Comparison of ENCODE assay signal across 1 cellular context in the genomic region with DNA sequence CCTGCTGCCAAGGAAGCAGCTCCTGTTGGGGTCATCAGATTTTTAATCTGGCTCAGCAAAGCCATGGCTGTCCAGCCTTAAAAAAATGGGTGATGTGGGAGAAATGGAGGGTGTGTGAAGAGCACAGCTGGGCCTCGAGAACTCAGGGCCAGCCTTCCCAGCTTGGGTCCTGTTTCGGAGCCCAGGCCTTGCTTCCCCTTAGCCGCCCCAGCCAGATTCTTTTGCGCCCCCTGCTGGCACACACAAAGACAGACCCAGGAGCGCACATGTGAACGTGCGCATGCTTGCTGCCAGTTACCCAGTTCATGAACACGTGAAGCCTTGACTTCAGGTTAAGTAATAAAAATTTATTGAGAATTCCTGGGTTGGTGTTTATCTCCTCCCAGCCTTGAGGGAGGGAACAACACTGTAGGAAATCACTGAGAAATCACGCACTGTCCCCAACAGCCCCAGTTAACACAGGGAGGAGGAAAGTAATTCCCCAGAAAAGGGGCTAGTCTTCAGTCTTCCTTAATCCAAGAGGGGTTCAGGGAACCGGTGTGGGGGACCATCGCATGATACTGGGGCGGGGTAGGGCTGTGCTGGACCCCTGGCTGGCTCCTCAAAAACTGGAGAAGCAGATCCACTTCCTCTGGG.
TF ChIP-seq lines count a peak whose summit lies in the region.

No MANE protein-coding gene starts in this region.

TF ChIP-seq in HepG2, 621 proteins besides CTCF, POLR2A, EP300 and RAD21 (continued from another document):
- TF ChIP-seq, protein P1, sequence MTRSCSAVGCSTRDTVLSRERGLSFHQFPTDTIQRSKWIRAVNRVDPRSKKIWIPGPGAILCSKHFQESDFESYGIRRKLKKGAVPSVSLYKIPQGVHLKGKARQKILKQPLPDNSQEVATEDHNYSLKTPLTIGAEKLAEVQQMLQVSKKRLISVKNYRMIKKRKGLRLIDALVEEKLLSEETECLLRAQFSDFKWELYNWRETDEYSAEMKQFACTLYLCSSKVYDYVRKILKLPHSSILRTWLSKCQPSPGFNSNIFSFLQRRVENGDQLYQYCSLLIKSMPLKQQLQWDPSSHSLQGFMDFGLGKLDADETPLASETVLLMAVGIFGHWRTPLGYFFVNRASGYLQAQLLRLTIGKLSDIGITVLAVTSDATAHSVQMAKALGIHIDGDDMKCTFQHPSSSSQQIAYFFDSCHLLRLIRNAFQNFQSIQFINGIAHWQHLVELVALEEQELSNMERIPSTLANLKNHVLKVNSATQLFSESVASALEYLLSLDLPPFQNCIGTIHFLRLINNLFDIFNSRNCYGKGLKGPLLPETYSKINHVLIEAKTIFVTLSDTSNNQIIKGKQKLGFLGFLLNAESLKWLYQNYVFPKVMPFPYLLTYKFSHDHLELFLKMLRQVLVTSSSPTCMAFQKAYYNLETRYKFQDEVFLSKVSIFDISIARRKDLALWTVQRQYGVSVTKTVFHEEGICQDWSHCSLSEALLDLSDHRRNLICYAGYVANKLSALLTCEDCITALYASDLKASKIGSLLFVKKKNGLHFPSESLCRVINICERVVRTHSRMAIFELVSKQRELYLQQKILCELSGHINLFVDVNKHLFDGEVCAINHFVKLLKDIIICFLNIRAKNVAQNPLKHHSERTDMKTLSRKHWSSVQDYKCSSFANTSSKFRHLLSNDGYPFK (CRISPR knock-in tag; IDR thresholded peaks at IDR 0.05; ENCODE audit: borderline replicate concordance) = no peak
- TF ChIP-seq, protein P2, sequence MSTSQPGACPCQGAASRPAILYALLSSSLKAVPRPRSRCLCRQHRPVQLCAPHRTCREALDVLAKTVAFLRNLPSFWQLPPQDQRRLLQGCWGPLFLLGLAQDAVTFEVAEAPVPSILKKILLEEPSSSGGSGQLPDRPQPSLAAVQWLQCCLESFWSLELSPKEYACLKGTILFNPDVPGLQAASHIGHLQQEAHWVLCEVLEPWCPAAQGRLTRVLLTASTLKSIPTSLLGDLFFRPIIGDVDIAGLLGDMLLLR (CRISPR knock-in tag; IDR thresholded peaks at IDR 0.05) = 0 out of 2 replicates have a peak, but pooled peaks have one; percentile 29
- TF ChIP-seq TCF12 (IDR thresholded peaks at IDR 0.05) (no peak), TCF12 (CRISPR knock-in tag; IDR thresholded peaks at IDR 0.05) (no peak), KAT8 (CRISPR knock-in tag; IDR thresholded peaks at IDR 0.05) (0 out of 2 replicates have a peak, but pooled peaks have one; percentile 25), EEA1 (CRISPR knock-in tag; IDR thresholded peaks at IDR 0.05; ENCODE audit: borderline replicate concordance) (no peak), POLR2AphosphoS2 (IDR thresholded peaks at IDR 0.05; ENCODE audit: low read depth, low read length) (0 out of 2 replicates have a peak, but pooled peaks have one; percentile 69), ZNF768 (CRISPR knock-in tag; IDR thresholded peaks at IDR 0.05) (no peak), ETV6 (CRISPR knock-in tag; conservative IDR thresholded peaks at IDR 0.05) (no peak), BORCS8-MEF2B (CRISPR knock-in tag; IDR thresholded peaks at IDR 0.05) (no peak), NFKB2 (CRISPR knock-in tag; IDR thresholded peaks at IDR 0.05; ENCODE audit: borderline replicate concordance) (0 out of 2 replicates have a peak, but pooled peaks have one; percentile 48), BRD4 (CRISPR knock-in tag; IDR thresholded peaks at IDR 0.05) (0 out of 2 replicates have a peak, but pooled peaks have one; percentile 32), U2AF2 (IDR thresholded peaks at IDR 0.05; ENCODE audit: low read depth, low read length) (no peak), SP1 (IDR thresholded peaks at IDR 0.05) (no peak), SP1 (CRISPR knock-in tag; IDR thresholded peaks at IDR 0.05) (no peak), IRF2 (CRISPR knock-in tag; IDR thresholded peaks at IDR 0.05) (peak; percentile 46; the same call in 1 of the 2 replicates), ZNF124 (CRISPR knock-in tag; IDR thresholded peaks at IDR 0.05) (0 out of 2 replicates have a peak, but pooled peaks have one; percentile 24), HNRNPL (IDR thresholded peaks at IDR 0.05; ENCODE audit: low read depth, low read length) (0 out of 2 replicates have a peak, but pooled peaks have one; percentile 26), CBX1 (IDR thresholded peaks at IDR 0.05; ENCODE audit: low read depth) (peak; percentile 35), ZNF724P (CRISPR knock-in tag; IDR thresholded peaks at IDR 0.05; ENCODE audit: borderline replicate concordance) (no peak), NCOA2 (CRISPR knock-in tag; IDR thresholded peaks at IDR 0.05) (0 out of 2 replicates have a peak, but pooled peaks have one; percentile 10), ZBTB38 (CRISPR knock-in tag; IDR thresholded peaks at IDR 0.05) (peak; percentile 92), ZNF296 (CRISPR knock-in tag; conservative IDR thresholded peaks at IDR 0.05) (no peak), ZNF629 (CRISPR knock-in tag; conservative IDR thresholded peaks at IDR 0.05) (0 out of 2 replicates have a peak, but pooled peaks have one; percentile 11), ZNF766 (CRISPR knock-in tag; IDR thresholded peaks at IDR 0.05; ENCODE audit: borderline replicate concordance) (no peak), KLF12 (CRISPR knock-in tag; IDR thresholded peaks at IDR 0.05; ENCODE audit: borderline replicate concordance) (0 out of 2 replicates have a peak, but pooled peaks have one; percentile 66), ZNF557 (CRISPR knock-in tag; IDR thresholded peaks at IDR 0.05) (0 out of 2 replicates have a peak, but pooled peaks have one; percentile 44), ZNF570 (CRISPR knock-in tag; IDR thresholded peaks at IDR 0.05; ENCODE audit: borderline replicate concordance) (no peak), AGO2 (optimal IDR thresholded peaks at IDR 0.05; ENCODE audit: low read depth, low read length) (peak; percentile 54), GPN1 (CRISPR knock-in tag; IDR thresholded peaks at IDR 0.05; ENCODE audit: borderline replicate concordance) (no peak), NKX3-1 (CRISPR knock-in tag; IDR thresholded peaks at IDR 0.05) (0 out of 2 replicates have a peak, but pooled peaks have one; percentile 46), PHF8 (CRISPR knock-in tag; IDR thresholded peaks at IDR 0.05) (no peak), ZNF367 (CRISPR knock-in tag; IDR thresholded peaks at IDR 0.05; ENCODE audit: borderline replicate concordance) (0 out of 2 replicates have a peak, but pooled peaks have one; percentile 42)
- TF ChIP-seq, protein P3, sequence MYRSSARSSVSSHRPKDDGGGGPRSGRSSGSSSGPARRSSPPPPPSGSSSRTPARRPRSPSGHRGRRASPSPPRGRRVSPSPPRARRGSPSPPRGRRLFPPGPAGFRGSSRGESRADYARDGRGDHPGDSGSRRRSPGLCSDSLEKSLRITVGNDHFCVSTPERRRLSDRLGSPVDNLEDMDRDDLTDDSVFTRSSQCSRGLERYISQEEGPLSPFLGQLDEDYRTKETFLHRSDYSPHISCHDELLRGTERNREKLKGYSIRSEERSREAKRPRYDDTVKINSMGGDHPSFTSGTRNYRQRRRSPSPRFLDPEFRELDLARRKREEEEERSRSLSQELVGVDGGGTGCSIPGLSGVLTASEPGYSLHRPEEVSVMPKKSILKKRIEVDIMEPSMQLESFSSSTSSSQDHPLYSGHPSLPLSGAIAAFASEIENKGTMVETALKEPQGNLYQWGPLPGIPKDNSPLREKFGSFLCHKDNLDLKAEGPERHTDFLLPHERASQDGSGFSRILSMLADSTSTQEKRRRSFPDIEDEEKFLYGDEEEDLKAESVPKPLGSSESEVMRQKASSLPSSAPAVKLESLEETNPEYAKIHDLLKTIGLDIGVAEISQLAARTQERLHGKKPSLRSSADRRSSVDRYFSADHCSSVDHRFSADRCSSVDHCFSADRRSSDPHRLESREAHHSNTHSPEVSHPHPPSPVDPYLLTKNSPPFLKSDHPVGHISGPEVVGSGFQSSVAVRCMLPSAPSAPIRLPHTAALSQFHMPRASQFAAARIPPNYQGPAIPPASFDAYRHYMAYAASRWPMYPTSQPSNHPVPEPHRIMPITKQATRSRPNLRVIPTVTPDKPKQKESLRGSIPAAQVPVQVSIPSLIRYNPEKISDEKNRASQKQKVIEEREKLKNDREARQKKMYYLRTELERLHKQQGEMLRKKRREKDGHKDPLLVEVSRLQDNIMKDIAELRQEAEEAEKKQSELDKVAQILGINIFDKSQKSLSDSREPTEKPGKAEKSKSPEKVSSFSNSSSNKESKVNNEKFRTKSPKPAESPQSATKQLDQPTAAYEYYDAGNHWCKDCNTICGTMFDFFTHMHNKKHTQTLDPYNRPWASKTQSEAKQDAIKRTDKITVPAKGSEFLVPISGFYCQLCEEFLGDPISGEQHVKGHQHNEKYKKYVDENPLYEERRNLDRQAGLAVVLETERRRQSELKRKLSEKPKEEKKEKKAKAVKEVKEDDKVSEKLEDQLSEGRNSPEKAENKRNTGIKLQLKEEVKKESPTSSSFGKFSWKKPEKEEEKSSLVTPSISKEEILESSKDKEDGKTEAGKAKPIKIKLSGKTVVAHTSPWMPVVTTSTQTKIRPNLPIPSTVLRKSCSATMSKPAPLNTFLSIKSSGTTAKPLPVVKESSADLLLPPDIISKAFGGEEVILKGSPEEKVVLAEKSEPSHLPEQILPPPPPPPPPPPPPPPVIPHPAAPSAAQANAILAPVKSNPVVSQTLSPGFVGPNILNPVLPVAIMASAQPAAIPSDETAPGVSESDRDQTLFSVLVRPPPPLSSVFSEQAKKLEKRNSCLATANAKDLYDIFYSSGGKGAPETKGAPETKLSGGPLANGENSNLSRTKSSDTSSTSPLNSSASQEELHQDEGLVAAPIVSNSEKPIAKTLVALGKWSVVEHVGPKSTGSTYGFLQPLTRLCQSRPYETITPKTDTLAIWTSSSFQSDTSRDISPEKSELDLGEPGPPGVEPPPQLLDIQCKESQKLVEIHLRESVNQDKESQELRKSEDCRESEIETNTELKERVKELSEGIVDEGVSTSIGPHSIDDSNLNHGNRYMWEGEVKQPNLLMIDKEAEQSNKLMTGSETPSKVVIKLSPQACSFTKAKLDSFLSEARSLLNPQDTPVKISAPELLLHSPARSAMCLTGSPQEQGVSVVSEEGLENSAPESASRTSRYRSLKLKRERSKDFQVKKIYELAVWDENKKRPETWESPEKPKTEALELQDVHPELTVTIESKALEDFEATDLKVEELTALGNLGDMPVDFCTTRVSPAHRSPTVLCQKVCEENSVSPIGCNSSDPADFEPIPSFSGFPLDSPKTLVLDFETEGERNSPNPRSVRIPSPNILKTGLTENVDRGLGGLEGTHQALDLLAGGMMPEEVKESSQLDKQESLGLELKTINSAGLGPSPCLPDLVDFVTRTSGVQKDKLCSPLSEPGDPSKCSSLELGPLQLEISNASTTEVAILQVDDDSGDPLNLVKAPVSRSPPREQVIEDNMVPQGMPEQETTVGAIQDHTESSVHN (CRISPR knock-in tag; IDR thresholded peaks at IDR 0.05) = peak; percentile 49; the same call in 1 of the 2 replicates
- TF ChIP-seq, protein P4, sequence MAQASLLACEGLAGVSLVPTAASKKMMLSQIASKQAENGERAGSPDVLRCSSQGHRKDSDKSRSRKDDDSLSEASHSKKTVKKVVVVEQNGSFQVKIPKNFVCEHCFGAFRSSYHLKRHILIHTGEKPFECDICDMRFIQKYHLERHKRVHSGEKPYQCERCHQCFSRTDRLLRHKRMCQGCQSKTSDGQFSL (CRISPR knock-in tag; IDR thresholded peaks at IDR 0.05) = 0 out of 2 replicates have a peak, but pooled peaks have one; percentile 42
- TF ChIP-seq, protein P5, sequence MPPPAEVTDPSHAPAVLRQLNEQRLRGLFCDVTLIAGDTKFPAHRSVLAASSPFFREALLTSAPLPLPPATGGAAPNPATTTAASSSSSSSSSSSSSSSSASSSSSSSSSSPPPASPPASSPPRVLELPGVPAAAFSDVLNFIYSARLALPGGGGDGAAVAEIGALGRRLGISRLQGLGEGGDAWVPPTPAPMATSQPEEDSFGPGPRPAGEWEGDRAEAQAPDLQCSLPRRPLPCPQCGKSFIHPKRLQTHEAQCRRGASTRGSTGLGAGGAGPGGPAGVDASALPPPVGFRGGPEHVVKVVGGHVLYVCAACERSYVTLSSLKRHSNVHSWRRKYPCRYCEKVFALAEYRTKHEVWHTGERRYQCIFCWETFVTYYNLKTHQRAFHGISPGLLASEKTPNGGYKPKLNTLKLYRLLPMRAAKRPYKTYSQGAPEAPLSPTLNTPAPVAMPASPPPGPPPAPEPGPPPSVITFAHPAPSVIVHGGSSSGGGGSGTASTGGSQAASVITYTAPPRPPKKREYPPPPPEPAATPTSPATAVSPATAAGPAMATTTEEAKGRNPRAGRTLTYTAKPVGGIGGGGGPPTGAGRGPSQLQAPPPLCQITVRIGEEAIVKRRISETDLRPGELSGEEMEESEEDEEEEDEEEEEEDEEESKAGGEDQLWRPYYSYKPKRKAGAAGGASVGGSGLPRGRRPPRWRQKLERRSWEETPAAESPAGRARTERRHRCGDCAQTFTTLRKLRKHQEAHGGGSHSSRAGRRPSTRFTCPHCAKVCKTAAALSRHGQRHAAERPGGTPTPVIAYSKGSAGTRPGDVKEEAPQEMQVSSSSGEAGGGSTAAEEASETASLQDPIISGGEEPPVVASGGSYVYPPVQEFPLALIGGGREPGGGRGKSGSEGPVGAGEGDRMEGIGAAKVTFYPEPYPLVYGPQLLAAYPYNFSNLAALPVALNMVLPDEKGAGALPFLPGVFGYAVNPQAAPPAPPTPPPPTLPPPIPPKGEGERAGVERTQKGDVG (CRISPR knock-in tag; IDR thresholded peaks at IDR 0.05; ENCODE audit: borderline replicate concordance) = 0 out of 2 replicates have a peak, but pooled peaks have one; percentile 47
- TF ChIP-seq, protein P6, sequence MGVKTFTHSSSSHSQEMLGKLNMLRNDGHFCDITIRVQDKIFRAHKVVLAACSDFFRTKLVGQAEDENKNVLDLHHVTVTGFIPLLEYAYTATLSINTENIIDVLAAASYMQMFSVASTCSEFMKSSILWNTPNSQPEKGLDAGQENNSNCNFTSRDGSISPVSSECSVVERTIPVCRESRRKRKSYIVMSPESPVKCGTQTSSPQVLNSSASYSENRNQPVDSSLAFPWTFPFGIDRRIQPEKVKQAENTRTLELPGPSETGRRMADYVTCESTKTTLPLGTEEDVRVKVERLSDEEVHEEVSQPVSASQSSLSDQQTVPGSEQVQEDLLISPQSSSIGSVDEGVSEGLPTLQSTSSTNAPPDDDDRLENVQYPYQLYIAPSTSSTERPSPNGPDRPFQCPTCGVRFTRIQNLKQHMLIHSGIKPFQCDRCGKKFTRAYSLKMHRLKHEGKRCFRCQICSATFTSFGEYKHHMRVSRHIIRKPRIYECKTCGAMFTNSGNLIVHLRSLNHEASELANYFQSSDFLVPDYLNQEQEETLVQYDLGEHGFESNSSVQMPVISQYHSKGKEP (CRISPR knock-in tag; IDR thresholded peaks at IDR 0.05) = no peak
